ENCODE assay signal across 1 cellular context in genomic region chr4:82394896-82395295, GRCh38.
TF ChIP-seq lines count a peak whose summit lies in the region.

No MANE protein-coding gene starts in this region.

TF ChIP-seq in HepG2, 621 proteins besides CTCF, POLR2A, EP300 and RAD21 (continues in another document):
- no peak for TF ChIP-seq ZFY (CRISPR knock-in tag; IDR thresholded peaks at IDR 0.05)
- no peak for TF ChIP-seq E2F5 (CRISPR knock-in tag; conservative IDR thresholded peaks at IDR 0.05)
- TF ChIP-seq FOSL2 (CRISPR knock-in tag; IDR thresholded peaks at IDR 0.05): peak; percentile 87
- peak; percentile 44; the same call in 1 of the 2 replicates for TF ChIP-seq SAP130 (CRISPR knock-in tag; IDR thresholded peaks at IDR 0.05; ENCODE audit: low read depth)
- peak; percentile 75 for TF ChIP-seq TFE3 (CRISPR knock-in tag; IDR thresholded peaks at IDR 0.05)
- no peak for TF ChIP-seq ZNF274 (CRISPR knock-in tag; IDR thresholded peaks at IDR 0.05)
- 0 out of 2 replicates have a peak, but pooled peaks have one; percentile 19 for TF ChIP-seq ELF3 (CRISPR knock-in tag; IDR thresholded peaks at IDR 0.05)
- TF ChIP-seq CHCHD3 (CRISPR knock-in tag; IDR thresholded peaks at IDR 0.05): no peak
- TF ChIP-seq ZNF407 (CRISPR knock-in tag; IDR thresholded peaks at IDR 0.05; ENCODE audit: not compliant biosample characterization): no peak
- no peak for TF ChIP-seq ZNF704 (CRISPR knock-in tag; IDR thresholded peaks at IDR 0.05; ENCODE audit: borderline replicate concordance)
- 0 out of 2 replicates have a peak, but pooled peaks have one; percentile 9 for TF ChIP-seq TCF7 (IDR thresholded peaks at IDR 0.05; ENCODE audit: low read depth)
- TF ChIP-seq ZNF703 (CRISPR knock-in tag; IDR thresholded peaks at IDR 0.05; ENCODE audit: borderline replicate concordance): no peak
- TF ChIP-seq FUBP1 (CRISPR knock-in tag; IDR thresholded peaks at IDR 0.05; ENCODE audit: borderline replicate concordance): no peak
- no peak for TF ChIP-seq ZFP37 (CRISPR knock-in tag; IDR thresholded peaks at IDR 0.05; ENCODE audit: borderline replicate concordance)
- no peak for TF ChIP-seq RFX5 (IDR thresholded peaks at IDR 0.05; ENCODE audit: low read depth, low read length)
- no peak for TF ChIP-seq CSRNP1 (CRISPR knock-in tag; IDR thresholded peaks at IDR 0.05)
- TF ChIP-seq MLX (CRISPR knock-in tag; IDR thresholded peaks at IDR 0.05): no peak
- peak; percentile 30; the same call in 1 of the 2 replicates for TF ChIP-seq ETV5 (CRISPR knock-in tag; IDR thresholded peaks at IDR 0.05; ENCODE audit: borderline replicate concordance)
- TF ChIP-seq SMAD3 (CRISPR knock-in tag; IDR thresholded peaks at IDR 0.05): no peak
- TF ChIP-seq TSC22D2 (CRISPR knock-in tag; IDR thresholded peaks at IDR 0.05; ENCODE audit: borderline replicate concordance): no peak
- peak; percentile 27; the same call in 1 of the 2 replicates for TF ChIP-seq ARID5B (CRISPR knock-in tag; IDR thresholded peaks at IDR 0.05)
- TF ChIP-seq CREB1 (IDR thresholded peaks at IDR 0.05): peak; percentile 25; the same call in 1 of the 2 replicates
- TF ChIP-seq CREB1 (CRISPR knock-in tag; IDR thresholded peaks at IDR 0.05): no peak
- peak; percentile 44; the same call in 1 of the 2 replicates for TF ChIP-seq RAD51 (IDR thresholded peaks at IDR 0.05; ENCODE audit: borderline replicate concordance)
- no peak for TF ChIP-seq EEA1 (CRISPR knock-in tag; IDR thresholded peaks at IDR 0.05; ENCODE audit: borderline replicate concordance)
- no peak for TF ChIP-seq ZNF609 (CRISPR knock-in tag; IDR thresholded peaks at IDR 0.05; ENCODE audit: borderline replicate concordance)
